Comparison of ENCODE assay signal across 13 cellular contexts in the genomic region with DNA sequence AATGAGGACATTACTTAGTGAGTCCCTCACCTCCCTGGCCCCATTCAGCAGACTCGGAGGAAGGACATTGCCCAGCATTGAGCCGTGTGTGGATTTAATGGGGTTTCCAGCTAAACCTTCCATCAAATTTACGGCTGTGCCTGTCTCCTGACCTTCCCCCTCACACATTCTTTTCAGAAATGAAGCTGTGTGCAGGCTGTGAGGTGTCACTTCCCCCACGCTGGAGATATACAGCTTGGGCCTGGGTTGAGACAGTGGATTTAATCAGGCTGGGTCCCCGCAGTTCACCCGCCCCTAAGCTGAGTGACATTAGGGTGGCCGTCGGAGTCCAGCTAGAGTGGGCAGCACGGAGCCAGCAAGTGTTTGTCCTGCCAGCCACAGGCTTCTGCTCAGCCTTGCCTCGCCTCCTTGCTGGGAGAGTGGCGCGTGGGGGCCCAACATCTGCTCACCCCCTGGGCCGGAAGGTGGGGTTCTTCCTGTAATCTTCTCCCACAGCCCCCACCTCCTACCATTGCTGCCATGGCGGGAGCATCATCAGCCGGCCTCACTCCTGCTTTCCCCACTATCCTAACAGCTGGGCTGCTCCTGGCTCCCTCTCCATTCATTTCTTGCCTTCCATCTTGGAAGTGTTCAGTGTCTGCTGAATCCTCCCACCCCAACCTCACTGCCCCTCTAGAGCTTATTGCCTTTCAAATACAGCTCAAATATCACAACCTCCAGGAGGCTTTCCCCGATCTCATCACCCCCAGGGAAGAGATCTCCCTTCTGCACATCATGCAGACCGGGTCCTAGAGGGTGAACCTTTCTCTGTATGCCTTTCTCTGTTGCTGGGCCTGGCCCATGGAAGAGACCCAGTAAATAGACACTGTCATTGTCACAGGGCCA.
DNase-seq lines count a peak whose midpoint lies in the region; ATAC-seq and TF ChIP-seq lines count a peak whose summit lies in the region.
"Had no signal": no experiment of that assay in that cellular context is flagged by ENCODE, and none has a peak within 500 bp of the region (broad histone marks: within the 10 kb centered on the region; RNA-seq: fewer than 3 reads in every experiment).

No MANE protein-coding gene starts in this region.

- H3K4me3 Mint-ChIP-seq in chondrocyte (ENCODE audit: unreplicated experiment) (no peak overlapping the region), neural crest cell (no peak overlapping the region)
- H3K4me3 Mint-ChIP-seq: CD4-positive, alpha-beta T cell had no signal

- POLR2A ChIA-PET in HEK293T (lab: Yijun Ruan, JAX): no interaction called here

- no peak for TF ChIP-seq CTCF in chondrocyte (IDR thresholded peaks at IDR 0.05)
- TF ChIP-seq CTCF in neural crest cell (conservative IDR thresholded peaks at IDR 0.05): no peak
- no peak for TF ChIP-seq CTCF in spleen (IDR thresholded peaks at IDR 0.05 in 8 of 11, conservative IDR thresholded peaks at IDR 0.05 in 3 of 11)

- no peaks in the 10 kb centered on the region for H3K9me3 Mint-ChIP-seq in chondrocyte (ENCODE audit: low read depth)
- H3K9me3 Mint-ChIP-seq in neural crest cell: no peaks in the 10 kb centered on the region
- H3K9me3 Mint-ChIP-seq: CD4-positive, alpha-beta T cell had no signal

- H3K27me3 ChIP-seq in spleen (replicated peaks in 1 of 7): peaks cover 0 to 4% (median 0%) of the 10 kb centered on the region in 7 donors

- H3K4me3 ChIP-seq in spleen: no peak overlapping the region

- H3K36me3 Mint-ChIP-seq in chondrocyte (ENCODE audit: low read depth) (peaks cover 2% of the 10 kb centered on the region), neural crest cell (ENCODE audit: low read depth) (no peaks in the 10 kb centered on the region)

- no peak for ATAC-seq in HG03196 (IDR thresholded peaks at IDR 0.05; ENCODE audit: unreplicated experiment)
- ATAC-seq in GM21390 (IDR thresholded peaks at IDR 0.05; ENCODE audit: unreplicated experiment): no peak
- ATAC-seq: Panc1 had no signal

- 86 to 94% (median 88%) methylated on average over 15 to 17 of the region's 17 CpGs for WGBS in spleen, 5 donors

- H3K36me3 ChIP-seq in spleen: no peaks in the 10 kb centered on the region

- no peaks in the 10 kb centered on the region for H3K27me3 Mint-ChIP-seq in chondrocyte (ENCODE audit: low read depth)
- H3K27me3 Mint-ChIP-seq in neural crest cell (ENCODE audit: low read depth): peaks cover 5% of the 10 kb centered on the region

- H3K27ac ChIP-seq in spleen: no peak overlapping the region

- H3K4me1 ChIP-seq in spleen: no peaks in the 10 kb centered on the region

- H3K9me3 ChIP-seq in spleen: no peaks in the 10 kb centered on the region
- H3K9me3 ChIP-seq: SK-N-SH had no signal

- H3K4me1 Mint-ChIP-seq in chondrocyte (ENCODE audit: low read depth): peaks cover 32% of the 10 kb centered on the region
- H3K4me1 Mint-ChIP-seq in neural crest cell: peaks cover 68% of the 10 kb centered on the region

- H3K27ac Mint-ChIP-seq in chondrocyte (ENCODE audit: unreplicated experiment): no peak overlapping the region
- peak overlapping the region; percentile 72 for H3K27ac Mint-ChIP-seq in neural crest cell (ENCODE audit: unreplicated experiment)
- H3K27ac Mint-ChIP-seq: CD4-positive, alpha-beta T cell had no signal

- CTCF ChIA-PET in HEK293T (lab: Yijun Ruan, JAX): interaction anchor here (0.6 to 0.8 kb wide), 2 partner anchors 13 to 144 kb away, joined by 3 to 4 read pairs; no protein-coding TSS in a partner anchor

- TF ChIP-seq POLR2A in spleen (IDR thresholded peaks at IDR 0.05): no peak

- intact Hi-C loops in spleen (cut with DNase I; ENCODE audit: low total_unique reads): no loop called here

- DNase-seq in HEK293T (ENCODE audit: extremely low spot score) (no peak), chondrocyte (ENCODE audit: low spot score) (peak; percentile 69), neural crest cell (ENCODE audit: low read depth, low spot score) (no peak), spleen (peak; percentile 60), HUDEP-2 (lab: John Stamatoyannopoulos, UW; ENCODE audit: unreplicated experiment in 76 of 76) (no peak)
- DNase-seq: CD4-positive, alpha-beta T cell; EL; MV-4-11; NCI-H1930 had no signal

TF ChIP-seq in HEK293T, 16 proteins besides CTCF, POLR2A, EP300 and RAD21:
- no peak for TF ChIP-seq CTBP1 (IDR thresholded peaks at IDR 0.05; ENCODE audit: borderline replicate concordance)
- TF ChIP-seq, protein P1, sequence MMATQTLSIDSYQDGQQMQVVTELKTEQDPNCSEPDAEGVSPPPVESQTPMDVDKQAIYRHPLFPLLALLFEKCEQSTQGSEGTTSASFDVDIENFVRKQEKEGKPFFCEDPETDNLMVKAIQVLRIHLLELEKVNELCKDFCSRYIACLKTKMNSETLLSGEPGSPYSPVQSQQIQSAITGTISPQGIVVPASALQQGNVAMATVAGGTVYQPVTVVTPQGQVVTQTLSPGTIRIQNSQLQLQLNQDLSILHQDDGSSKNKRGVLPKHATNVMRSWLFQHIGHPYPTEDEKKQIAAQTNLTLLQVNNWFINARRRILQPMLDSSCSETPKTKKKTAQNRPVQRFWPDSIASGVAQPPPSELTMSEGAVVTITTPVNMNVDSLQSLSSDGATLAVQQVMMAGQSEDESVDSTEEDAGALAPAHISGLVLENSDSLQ (IDR thresholded peaks at IDR 0.05): peak; percentile 53

Comparison
In these comparisons a context has a peak if more than half of its experiments do, and no peak if none do; other contexts are left out.
1. DNase-seq: peak in chondrocyte (single experiment) and spleen (single experiment); none in HEK293T (single experiment), neural crest cell (single experiment) and HUDEP-2 (0 of 76).